ENCODE assay signal across 40 cellular contexts in genomic region chr2:70680735-70681134, GRCh38.
"Had no signal": no experiment of that assay in that cellular context is flagged by ENCODE, and none has a peak within 500 bp of the region (broad histone marks: within the 10 kb centered on the region; RNA-seq: fewer than 3 reads in every experiment).

No MANE protein-coding gene starts in this region.

- H3K27ac Mint-ChIP-seq: activated CD4-positive, alpha-beta memory T cell treated with anti-CD3 and anti-CD28 coated beads, Interleukin-2, amount 10 ng/mL, durations not matched to agents 7 days and 5 days; activated CD4-positive, alpha-beta T cell treated with anti-CD3 and anti-CD28 coated beads for 36 hours; activated CD4-positive, alpha-beta T cell treated with anti-CD3 and anti-CD28 coated beads, Interleukin-2, amount 10 ng/mL, durations not matched to agents 7 days and 5 days; activated CD8-positive, alpha-beta memory T cell treated with anti-CD3 and anti-CD28 coated beads, Interleukin-2, amount 10 ng/mL, durations not matched to agents 7 days and 5 days; activated CD8-positive, alpha-beta T cell treated with anti-CD3 and anti-CD28 coated beads, Interleukin-2, amount 10 ng/mL, durations not matched to agents 7 days and 5 days; activated naive CD4-positive, alpha-beta T cell treated with anti-CD3 and anti-CD28 coated beads for 36 hours; activated naive CD4-positive, alpha-beta T cell treated with anti-CD3 and anti-CD28 coated beads, Interleukin-2, amount 50 U/mL, for 72 hours; activated naive CD8-positive, alpha-beta T cell treated with anti-CD3 and anti-CD28 coated beads for 36 hours; activated T-helper 1 cell treated with anti-CD3 and anti-CD28 coated beads, Interleukin-12 subunit alpha, Interleukin-12 subunit beta, Interleukin-2, Interleukin-4 antibody, amounts not matched to agents 30 ng/mL and 10 ng/mL and 1 ng/mL, durations not matched to agents 14 hours and 24 hours and 36 hours; activated T-helper 17 cell treated with anti-CD3 and anti-CD28 coated beads, Interleukin-2, amount 50 U/mL, for 72 hours; T-helper 1 cell treated with Interleukin-12 subunit alpha and Interleukin-12 subunit beta and Interleukin-4 antibody, amounts not matched to agents 30 μg/mL and 1 μg/mL, for 36 hours; T-helper 2 cell treated with Interferon-gamma antibody and Interleukin-4, amounts not matched to agents 5 μg/mL and 100 μg/mL, for 36 hours; WTC11 had no signal

- H3K36me3 ChIP-seq: adrenal gland, brain microvascular endothelial cell, breast epithelium had no signal

- H3K36me3 Mint-ChIP-seq: activated CD8-positive, alpha-beta memory T cell treated with anti-CD3 and anti-CD28 coated beads, Interleukin-2, amount 10 ng/mL, durations not matched to agents 7 days and 5 days had no signal

- ATAC-seq: activated CD4-positive, alpha-beta T cell treated with anti-CD3 and anti-CD28 coated beads for 36 hours; activated CD4-positive, CD25-positive, alpha-beta regulatory T cell treated with anti-CD3 and anti-CD28 coated beads, Interleukin-2, amount 50 U/mL, for 24 hours; activated CD8-positive, alpha-beta memory T cell treated with anti-CD3 and anti-CD28 coated beads, Interleukin-2, amount 10 ng/mL, durations not matched to agents 7 days and 5 days; activated CD8-positive, alpha-beta T cell treated with anti-CD3 and anti-CD28 coated beads, Interleukin-2, amount 10 ng/mL, durations not matched to agents 7 days and 5 days; activated T-cell treated with anti-CD3 and anti-CD28 coated beads, Interleukin-2, amount 50 U/mL, for 4 hours; activated T-helper 17 cell treated with anti-CD3 and anti-CD28 coated beads, Interleukin-2, amount 50 U/mL, for 72 hours; body of pancreas; WTC11 had no signal

- H3K27me3 ChIP-seq: adrenal gland, body of pancreas, brain microvascular endothelial cell, breast epithelium had no signal

- FAIRE-seq: astrocyte, TTC549 had no signal

- H3K9me3 Mint-ChIP-seq: activated CD4-positive, alpha-beta memory T cell treated with anti-CD3 and anti-CD28 coated beads, Interleukin-2, amount 10 ng/mL, durations not matched to agents 7 days and 5 days; activated CD4-positive, alpha-beta T cell treated with anti-CD3 and anti-CD28 coated beads, Interleukin-2, amount 10 ng/mL, durations not matched to agents 7 days and 5 days; activated naive CD4-positive, alpha-beta T cell treated with anti-CD3 and anti-CD28 coated beads for 36 hours; activated naive CD4-positive, alpha-beta T cell treated with anti-CD3 and anti-CD28 coated beads, Interleukin-2, amount 50 U/mL, for 72 hours; activated naive CD8-positive, alpha-beta T cell treated with anti-CD3 and anti-CD28 coated beads for 36 hours; activated T-cell treated with anti-CD3 and anti-CD28 coated beads, Interleukin-2, amount 50 U/mL, for 4 hours; activated T-cell treated with anti-CD3 and anti-CD28 coated beads, Interleukin-2, amount 50 U/mL, for 72 hours; activated T-helper 1 cell treated with anti-CD3 and anti-CD28 coated beads, Interleukin-12 subunit alpha, Interleukin-12 subunit beta, Interleukin-2, Interleukin-4 antibody, amounts not matched to agents 30 ng/mL and 10 ng/mL and 1 ng/mL, durations not matched to agents 14 hours and 24 hours and 36 hours; activated T-helper 17 cell treated with anti-CD3 and anti-CD28 coated beads, Interleukin-2, amount 50 U/mL, for 72 hours; T-helper 1 cell treated with Interleukin-12 subunit alpha and Interleukin-12 subunit beta and Interleukin-4 antibody, amounts not matched to agents 30 μg/mL and 1 μg/mL, for 36 hours; T-helper 2 cell treated with Interferon-gamma antibody and Interleukin-4, amounts not matched to agents 5 μg/mL and 100 μg/mL, for 36 hours; WTC11 had no signal

- H3K4me3 Mint-ChIP-seq: activated CD4-positive, alpha-beta memory T cell treated with anti-CD3 and anti-CD28 coated beads, Interleukin-2, amount 10 ng/mL, durations not matched to agents 7 days and 5 days; activated CD4-positive, alpha-beta T cell treated with anti-CD3 and anti-CD28 coated beads for 36 hours; activated CD4-positive, alpha-beta T cell treated with anti-CD3 and anti-CD28 coated beads, Interleukin-2, amount 10 ng/mL, durations not matched to agents 7 days and 5 days; activated CD8-positive, alpha-beta memory T cell treated with anti-CD3 and anti-CD28 coated beads, Interleukin-2, amount 10 ng/mL, durations not matched to agents 7 days and 5 days; activated CD8-positive, alpha-beta T cell treated with anti-CD3 and anti-CD28 coated beads, Interleukin-2, amount 10 ng/mL, durations not matched to agents 7 days and 5 days; activated naive CD4-positive, alpha-beta T cell treated with anti-CD3 and anti-CD28 coated beads for 36 hours; activated naive CD8-positive, alpha-beta T cell treated with anti-CD3 and anti-CD28 coated beads for 36 hours; activated T-cell treated with anti-CD3 and anti-CD28 coated beads, Interleukin-2, amount 50 U/mL, for 4 hours; activated T-cell treated with anti-CD3 and anti-CD28 coated beads, Interleukin-2, amount 50 U/mL, for 72 hours; activated T-helper 1 cell treated with anti-CD3 and anti-CD28 coated beads, Interleukin-12 subunit alpha, Interleukin-12 subunit beta, Interleukin-2, Interleukin-4 antibody, amounts not matched to agents 30 ng/mL and 10 ng/mL and 1 ng/mL, durations not matched to agents 14 hours and 24 hours and 36 hours; activated T-helper 17 cell treated with anti-CD3 and anti-CD28 coated beads, Interleukin-2, amount 50 U/mL, for 72 hours; T-helper 1 cell treated with Interleukin-12 subunit alpha and Interleukin-12 subunit beta and Interleukin-4 antibody, amounts not matched to agents 30 μg/mL and 1 μg/mL, for 36 hours; T-helper 2 cell treated with Interferon-gamma antibody and Interleukin-4, amounts not matched to agents 5 μg/mL and 100 μg/mL, for 36 hours; WTC11 had no signal

- H3K4me3 ChIP-seq: adrenal gland, body of pancreas, breast epithelium had no signal

- H3K4me1 Mint-ChIP-seq: activated CD4-positive, alpha-beta memory T cell treated with anti-CD3 and anti-CD28 coated beads, Interleukin-2, amount 10 ng/mL, durations not matched to agents 7 days and 5 days; activated CD4-positive, alpha-beta T cell treated with anti-CD3 and anti-CD28 coated beads, Interleukin-2, amount 10 ng/mL, durations not matched to agents 7 days and 5 days; activated CD8-positive, alpha-beta memory T cell treated with anti-CD3 and anti-CD28 coated beads, Interleukin-2, amount 10 ng/mL, durations not matched to agents 7 days and 5 days; activated T-helper 17 cell treated with anti-CD3 and anti-CD28 coated beads, Interleukin-2, amount 50 U/mL, for 72 hours; WTC11 had no signal

- H3K4me1 ChIP-seq: adrenal gland, body of pancreas, breast epithelium had no signal

- DNase-seq: activated CD4-positive, alpha-beta memory T cell treated with anti-CD3 and anti-CD28 coated beads, Interleukin-2, amount 10 ng/mL, durations not matched to agents 7 days and 5 days; activated CD4-positive, alpha-beta T cell treated with anti-CD3 and anti-CD28 coated beads for 1 hour; activated CD4-positive, alpha-beta T cell treated with anti-CD3 and anti-CD28 coated beads for 36 hours; activated CD4-positive, alpha-beta T cell treated with anti-CD3 and anti-CD28 coated beads for 48 hours; activated CD4-positive, alpha-beta T cell treated with anti-CD3 and anti-CD28 coated beads, Interleukin-2, amount 10 ng/mL, durations not matched to agents 7 days and 5 days; activated CD4-positive, alpha-beta T cell treated with anti-CD3 and anti-CD28 coated beads, Interleukin-2, amount 50 U/mL, for 48 hours; activated CD4-positive, CD25-positive, alpha-beta regulatory T cell; activated CD8-positive, alpha-beta memory T cell treated with anti-CD3 and anti-CD28 coated beads for 24 hours; activated CD8-positive, alpha-beta memory T cell treated with anti-CD3 and anti-CD28 coated beads, Interleukin-2, amount 50 U/mL, for 48 hours; activated CD8-positive, alpha-beta T cell treated with anti-CD3 and anti-CD28 coated beads, Interleukin-2, amount 10 ng/mL, durations not matched to agents 7 days and 5 days; activated effector memory CD4-positive, alpha-beta T cell treated with anti-CD3 and anti-CD28 coated beads, Interleukin-2, amount 50 U/mL, for 16 hours; activated gamma-delta T cell treated with Interleukin-2 at 50 U/mL for 16 hours; activated naive CD4-positive, alpha-beta T cell; activated naive CD4-positive, alpha-beta T cell treated with anti-CD3 and anti-CD28 coated beads for 36 hours; activated naive CD4-positive, alpha-beta T cell treated with anti-CD3 and anti-CD28 coated beads, Interleukin-2, amount 50 U/mL, for 16 hours; activated naive CD8-positive, alpha-beta T cell treated with anti-CD3 and anti-CD28 coated beads for 36 hours; activated T-cell treated with anti-CD3 and anti-CD28 coated beads, Interleukin-2, amount 50 U/mL, for 1 hour; activated T-cell treated with anti-CD3 and anti-CD28 coated beads, Interleukin-2, amount 50 U/mL, for 4 hours; activated T-cell treated with anti-CD3 and anti-CD28 coated beads, Interleukin-2, amount 50 U/mL, for 72 hours; amniotic stem cell; aorta; body of pancreas; brain microvascular endothelial cell; central memory CD4-positive, alpha-beta T cell; cerebellar nuclear complex; T-helper 2 cell; T-helper 9 cell had no signal

- H3K9me3 ChIP-seq: adrenal gland, body of pancreas, breast epithelium had no signal

- H3K27ac ChIP-seq: adrenal gland, body of pancreas, brain microvascular endothelial cell, breast epithelium, WERI-Rb-1 had no signal

- H3K27me3 Mint-ChIP-seq: activated CD4-positive, alpha-beta T cell treated with anti-CD3 and anti-CD28 coated beads for 36 hours; activated CD4-positive, alpha-beta T cell treated with anti-CD3 and anti-CD28 coated beads, Interleukin-2, amount 10 ng/mL, durations not matched to agents 7 days and 5 days; activated naive CD8-positive, alpha-beta T cell treated with anti-CD3 and anti-CD28 coated beads for 36 hours; activated T-helper 17 cell treated with anti-CD3 and anti-CD28 coated beads, Interleukin-2, amount 50 U/mL, for 72 hours had no signal
